In genomic region chr15:74497584-74497983, GRCh38 we compare ENCODE assay signal across 1 cellular context.
TF ChIP-seq lines count a peak whose summit lies in the region.

No MANE protein-coding gene starts in this region.

TF ChIP-seq in HEK293, 187 proteins besides CTCF, POLR2A, EP300 and RAD21 (continued from another document):
- TF ChIP-seq PRDM1 (tag by site-specific recombination; IDR thresholded peaks at IDR 0.05): 0 out of 2 replicates have a peak, but pooled peaks have one; percentile 15
- peak; percentile 40; the same call in 1 of the 2 replicates for TF ChIP-seq KLF8 (tag by site-specific recombination; IDR thresholded peaks at IDR 0.05)
- TF ChIP-seq ZNF398 (tag by site-specific recombination; IDR thresholded peaks at IDR 0.05): peak; percentile 18; the same call in 1 of the 2 replicates
- TF ChIP-seq ZNF184 (tag by site-specific recombination; IDR thresholded peaks at IDR 0.05): 0 out of 2 replicates have a peak, but pooled peaks have one; percentile 63
- peak; percentile 36 for TF ChIP-seq ZNF335 (tag by site-specific recombination; conservative IDR thresholded peaks at IDR 0.05)
- TF ChIP-seq SP3 (tag by site-specific recombination; IDR thresholded peaks at IDR 0.05): peak; percentile 47; the same call in 1 of the 2 replicates
- no peak for TF ChIP-seq ZNF248 (tag by site-specific recombination; IDR thresholded peaks at IDR 0.05)
- 0 out of 2 replicates have a peak, but pooled peaks have one; percentile 46 for TF ChIP-seq ZNF629 (tag by site-specific recombination; IDR thresholded peaks at IDR 0.05)
- TF ChIP-seq ZEB2 (tag by site-specific recombination; IDR thresholded peaks at IDR 0.05): 0 out of 2 replicates have a peak, but pooled peaks have one; percentile 30
- TF ChIP-seq ZXDB (tag by site-specific recombination; IDR thresholded peaks at IDR 0.05): peak; percentile 35; the same call in 1 of the 2 replicates
- TF ChIP-seq SP2 (tag by site-specific recombination; IDR thresholded peaks at IDR 0.05): peak; percentile 35; the same call in 1 of the 2 replicates
- no peak for TF ChIP-seq ZNF747 (tag by site-specific recombination; IDR thresholded peaks at IDR 0.05)
- TF ChIP-seq ZNF366 (tag by site-specific recombination; conservative IDR thresholded peaks at IDR 0.05): peak; percentile 48
